8 cellular contexts compared by ENCODE assay signal in genomic region chr16:17556276-17557052, GRCh38.
DNase-seq lines count a peak whose midpoint lies in the region; ATAC-seq and TF ChIP-seq lines count a peak whose summit lies in the region.

No MANE protein-coding gene starts in this region.

- no peaks in the 10 kb centered on the region for H3K79me2 ChIP-seq in fibroblast of lung (ENCODE audit: control insufficient read depth, insufficient read depth, low read length)

- peak; percentile 60 for TF ChIP-seq CTCF in AG09319 (IDR thresholded peaks at IDR 0.05; ENCODE audit: low read depth, low read length)
- TF ChIP-seq CTCF in GM12864 (IDR thresholded peaks at IDR 0.05; ENCODE audit: low read depth, low read length, missing control alignments): peak; percentile 75
- peak; percentile 68 to 75 for TF ChIP-seq CTCF in fibroblast of lung (conservative IDR thresholded peaks at IDR 0.05 in 1 of 2, IDR thresholded peaks at IDR 0.05 in 1 of 2; ENCODE audit: low read depth in 1 of 2, low read length in 2 of 2)
- TF ChIP-seq CTCF in transverse colon (IDR thresholded peaks at IDR 0.05): peak; percentile 27 to 52 (median 45)

- no peaks in the 10 kb centered on the region for H3K27me3 ChIP-seq in NT2/D1 (ENCODE audit: insufficient read depth, insufficient read length)
- no peaks in the 10 kb centered on the region for H3K27me3 ChIP-seq in fibroblast of lung (ENCODE audit: control insufficient read depth, insufficient read depth, low read length)
- H3K27me3 ChIP-seq in transverse colon: no peaks in the 10 kb centered on the region

- H3K27ac ChIP-seq in fibroblast of lung (ENCODE audit: insufficient read depth, low read length) (no peak overlapping the region), transverse colon (no peak overlapping the region)

- ATAC-seq in HG03135 (IDR thresholded peaks at IDR 0.05; ENCODE audit: unreplicated experiment) (no peak), HG03457 (IDR thresholded peaks at IDR 0.05; ENCODE audit: unreplicated experiment) (no peak)

- in situ Hi-C loops in transverse colon (cut with MboI; ENCODE audit: low pct_ligation_motif_present in 1 of 4, low pct_unique_long_range_greater_than_20kb in 1 of 4, low sequenced_read_pairs in 3 of 4): no loop called here

- DNase-seq in AG09319 (ENCODE audit: extremely low read depth, low read depth) (no peak), GM12864 (ENCODE audit: low read depth) (no peak), NT2/D1 (ENCODE audit: low read depth, low spot score) (peak; percentile 30), fibroblast of lung (ENCODE audit: low read depth in 2 of 2) (peak; percentile 28 to 63), transverse colon (no peak)
- no peak for DNase-seq in stimulated activated naive CD4-positive, alpha-beta T cell treated with Interleukin-2 at 50 U/mL for 16 hours (lab: John Stamatoyannopoulos, UW)

- intact Hi-C loops in transverse colon (cut with DNase I; ENCODE audit: low total_unique reads): no loop called here

- H3K36me3 ChIP-seq in NT2/D1 (ENCODE audit: insufficient read depth, insufficient read length, low read length): no peaks in the 10 kb centered on the region
- no peaks in the 10 kb centered on the region for H3K36me3 ChIP-seq in fibroblast of lung (ENCODE audit: control insufficient read depth, insufficient read depth, low read length)
- H3K36me3 ChIP-seq in transverse colon: no peaks in the 10 kb centered on the region

- no peak overlapping the region for H3K4me2 ChIP-seq in fibroblast of lung (ENCODE audit: extremely low read depth, insufficient read depth, low read length)

- no peaks in the 10 kb centered on the region for H4K20me1 ChIP-seq in fibroblast of lung (ENCODE audit: control insufficient read depth, extremely low read depth, insufficient read depth, low read length)

- H2AFZ ChIP-seq in fibroblast of lung (ENCODE audit: low read length): no peak overlapping the region

- WGBS in transverse colon (ENCODE audit: low coverage in 1 of 2), 2 donors: 33 to 67% methylated on average over 1 to 7 of the region's 7 CpGs

- no peak for TF ChIP-seq POLR2A in transverse colon (IDR thresholded peaks at IDR 0.05)

- no peaks in the 10 kb centered on the region for H3K4me1 ChIP-seq in NT2/D1 (ENCODE audit: insufficient read depth, insufficient read length)
- peaks cover 2% of the 10 kb centered on the region for H3K4me1 ChIP-seq in fibroblast of lung (ENCODE audit: control insufficient read depth, extremely low read depth, insufficient read depth, low read length)
- no peaks in the 10 kb centered on the region for H3K4me1 ChIP-seq in transverse colon

- no peak overlapping the region for H3K9ac ChIP-seq in NT2/D1 (ENCODE audit: insufficient read length, low read depth)
- no peak overlapping the region for H3K9ac ChIP-seq in fibroblast of lung (ENCODE audit: insufficient read depth, low read length)

- no peak for TF ChIP-seq EP300 in transverse colon (IDR thresholded peaks at IDR 0.05; ENCODE audit: low read depth)

- H3K9me3 ChIP-seq in NT2/D1 (ENCODE audit: insufficient read depth, low read length): no peaks in the 10 kb centered on the region
- H3K9me3 ChIP-seq in fibroblast of lung (ENCODE audit: control insufficient read depth, insufficient read depth, low read depth, low read length): no peaks in the 10 kb centered on the region
- H3K9me3 ChIP-seq in transverse colon: no peaks in the 10 kb centered on the region

- no peak overlapping the region for H3K4me3 ChIP-seq in GM12864 (ENCODE audit: low read depth, low read length)
- H3K4me3 ChIP-seq in NT2/D1 (ENCODE audit: insufficient read length, low read depth): no peak overlapping the region
- no peak overlapping the region for H3K4me3 ChIP-seq in fibroblast of lung (replicated peaks in 1 of 4; ENCODE audit: control extremely low read depth in 1 of 4, insufficient read depth in 1 of 4, low read depth in 3 of 4, low read length in 4 of 4)
- H3K4me3 ChIP-seq in transverse colon: no peak overlapping the region

Comparison
In these comparisons a context has a peak if more than half of its experiments do, and no peak if none do; other contexts are left out.
1. DNase-seq: peak in NT2/D1 (single experiment) and fibroblast of lung (2 of 2); none in AG09319 (single experiment), GM12864 (single experiment), transverse colon (single experiment) and stimulated activated naive CD4-positive, alpha-beta T cell treated with Interleukin-2 at 50 U/mL for 16 hours (single experiment).
2. Peak in every context shown above with its lines, with median percentiles within 50 percentile points of each other: CTCF ChIP-seq.